ENCODE assay signal across 25 cellular contexts in genomic region chr20:24483435-24484080, GRCh38. TPM values are rescaled to one million over a fixed set of nuclear protein-coding genes. Genes with fewer than 3 reads are reported as not detected.
"Had no signal": no experiment of that assay in that cellular context is flagged by ENCODE, and none has a peak within 500 bp of the region (broad histone marks: within the 10 kb centered on the region; RNA-seq: fewer than 3 reads in every experiment).

No MANE protein-coding gene starts in this region.

- H3K36me3 ChIP-seq: esophagus squamous epithelium, left lung, neutrophil, pancreas, prostate gland, right atrium auricular region, tibial nerve, upper lobe of left lung had no signal

- H3K27me3 Mint-ChIP-seq: stimulated activated naive CD8-positive, alpha-beta T cell treated with anti-CD3 and anti-CD28 coated beads, Interleukin-15, Interleukin-2, amounts not matched to agents 100 ng/mL and 50 ng/mL, for 24 hours had no signal

- H3K4me1 ChIP-seq: esophagus squamous epithelium, left lung, pancreas, prostate gland, right atrium auricular region, tibial nerve, upper lobe of left lung had no signal

- H3K9me3 ChIP-seq: esophagus squamous epithelium, left lung, neutrophil, pancreas, prostate gland, right atrium auricular region, thoracic aorta, tibial nerve, upper lobe of left lung had no signal

- H3K36me3 Mint-ChIP-seq: naive thymus-derived CD8-positive, alpha-beta T cell; stimulated activated naive B cell treated with anti-CD40 and anti-IgM and Interleukin-4, amounts not matched to agents 10 μg/mL and 1 μg/mL and 100 μg/mL, for 72 hours had no signal

- H3K27ac Mint-ChIP-seq: effector memory CD8-positive, alpha-beta T cell; naive thymus-derived CD8-positive, alpha-beta T cell; nephron progenitor cell; stimulated activated naive B cell treated with anti-CD40 and anti-IgM and Interleukin-4, amounts not matched to agents 10 μg/mL and 1 μg/mL and 100 μg/mL, for 72 hours; stimulated activated naive CD8-positive, alpha-beta T cell treated with anti-CD3 and anti-CD28 coated beads, Interleukin-15, Interleukin-2, amounts not matched to agents 100 ng/mL and 50 ng/mL, for 24 hours had no signal

- H3K27ac ChIP-seq: esophagus squamous epithelium, left lung, neutrophil, pancreas, prostate gland, right atrium auricular region, skin epidermis, thoracic aorta, tibial nerve, upper lobe of left lung had no signal

- ATAC-seq: effector memory CD8-positive, alpha-beta T cell; left cardiac atrium; left lung; naive thymus-derived CD8-positive, alpha-beta T cell; pancreas; stimulated activated naive B cell treated with anti-CD40 and anti-IgM and Interleukin-4, amounts not matched to agents 10 μg/mL and 1 μg/mL and 100 μg/mL, for 72 hours had no signal

- H3K4me3 ChIP-seq: esophagus squamous epithelium, left lung, pancreas, prostate gland, right atrium auricular region, skin epidermis, thoracic aorta, tibial nerve, upper lobe of left lung had no signal

- DNase-seq: cortex of kidney; effector memory CD8-positive, alpha-beta T cell; erythroblast; esophagus squamous epithelium; foreskin melanocyte; left cardiac atrium; mammary epithelial cell; mesendoderm; naive thymus-derived CD8-positive, alpha-beta T cell; nephron progenitor cell; pancreas; stimulated activated CD4-positive, alpha-beta T cell treated with anti-CD3 and anti-CD28 coated beads, Interleukin-15, amount 100 ng/mL, for 24 hours; stimulated activated CD4-positive, alpha-beta T cell treated with anti-CD3 and anti-CD28 coated beads, Interleukin-2, amount 100 ng/mL, for 48 hours; stimulated activated naive B cell treated with anti-CD40 and anti-IgM and Interleukin-4, amounts not matched to agents 10 μg/mL and 1 μg/mL and 100 μg/mL, for 72 hours; upper lobe of left lung had no signal

- H3K9me3 Mint-ChIP-seq: effector memory CD8-positive, alpha-beta T cell; naive thymus-derived CD8-positive, alpha-beta T cell; nephron progenitor cell; stimulated activated naive B cell treated with anti-CD40 and anti-IgM and Interleukin-4, amounts not matched to agents 10 μg/mL and 1 μg/mL and 100 μg/mL, for 72 hours; stimulated activated naive CD8-positive, alpha-beta T cell treated with anti-CD3 and anti-CD28 coated beads, Interleukin-15, Interleukin-2, amounts not matched to agents 100 ng/mL and 50 ng/mL, for 24 hours had no signal

- H3K27me3 ChIP-seq: neutrophil, pancreas, right atrium auricular region, tibial nerve, upper lobe of left lung had no signal

- H3K4me1 Mint-ChIP-seq: stimulated activated naive B cell treated with anti-CD40 and anti-IgM and Interleukin-4, amounts not matched to agents 10 μg/mL and 1 μg/mL and 100 μg/mL, for 72 hours had no signal

- H3K4me3 Mint-ChIP-seq: effector memory CD8-positive, alpha-beta T cell; naive thymus-derived CD8-positive, alpha-beta T cell; nephron progenitor cell; stimulated activated naive B cell treated with anti-CD40 and anti-IgM and Interleukin-4, amounts not matched to agents 10 μg/mL and 1 μg/mL and 100 μg/mL, for 72 hours; stimulated activated naive CD8-positive, alpha-beta T cell treated with anti-CD3 and anti-CD28 coated beads, Interleukin-15, Interleukin-2, amounts not matched to agents 100 ng/mL and 50 ng/mL, for 24 hours had no signal

RNA-seq across cellular contexts. Expression of gene SYNDIG1, which starts 14.1 kb away (rescaled TPM):
- total RNA-seq: dermis microvascular lymphatic vessel endothelial cell; esophagus squamous epithelium; myocyte; naive thymus-derived CD8-positive, alpha-beta T cell had no signal
